ENCODE assay signal across 1 cellular context in the genomic region with DNA sequence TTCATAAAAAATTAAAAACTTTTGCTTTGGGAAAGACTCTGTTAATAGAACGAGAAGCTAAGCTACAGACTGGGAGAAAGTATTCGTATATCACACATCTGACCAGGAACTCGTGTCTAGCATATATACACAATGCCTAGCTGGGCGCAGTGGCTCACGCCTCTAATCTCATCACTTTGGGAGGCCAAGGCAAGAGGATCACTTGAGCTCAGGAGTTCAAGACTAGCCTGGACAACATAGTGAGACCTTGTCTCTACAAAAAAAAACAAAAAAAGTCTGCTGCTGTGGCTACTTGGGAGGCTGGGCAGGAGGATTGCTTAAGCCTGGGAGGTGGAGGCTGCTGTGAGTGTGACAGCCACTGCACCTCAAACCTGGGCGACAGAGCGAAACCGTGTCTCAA.
TF ChIP-seq lines count a peak whose summit lies in the region.

No MANE protein-coding gene starts in this region.

TF ChIP-seq in SK-N-SH, 30 proteins besides CTCF, POLR2A, EP300 and RAD21 (continued from another document):
- TF ChIP-seq, protein P1, sequence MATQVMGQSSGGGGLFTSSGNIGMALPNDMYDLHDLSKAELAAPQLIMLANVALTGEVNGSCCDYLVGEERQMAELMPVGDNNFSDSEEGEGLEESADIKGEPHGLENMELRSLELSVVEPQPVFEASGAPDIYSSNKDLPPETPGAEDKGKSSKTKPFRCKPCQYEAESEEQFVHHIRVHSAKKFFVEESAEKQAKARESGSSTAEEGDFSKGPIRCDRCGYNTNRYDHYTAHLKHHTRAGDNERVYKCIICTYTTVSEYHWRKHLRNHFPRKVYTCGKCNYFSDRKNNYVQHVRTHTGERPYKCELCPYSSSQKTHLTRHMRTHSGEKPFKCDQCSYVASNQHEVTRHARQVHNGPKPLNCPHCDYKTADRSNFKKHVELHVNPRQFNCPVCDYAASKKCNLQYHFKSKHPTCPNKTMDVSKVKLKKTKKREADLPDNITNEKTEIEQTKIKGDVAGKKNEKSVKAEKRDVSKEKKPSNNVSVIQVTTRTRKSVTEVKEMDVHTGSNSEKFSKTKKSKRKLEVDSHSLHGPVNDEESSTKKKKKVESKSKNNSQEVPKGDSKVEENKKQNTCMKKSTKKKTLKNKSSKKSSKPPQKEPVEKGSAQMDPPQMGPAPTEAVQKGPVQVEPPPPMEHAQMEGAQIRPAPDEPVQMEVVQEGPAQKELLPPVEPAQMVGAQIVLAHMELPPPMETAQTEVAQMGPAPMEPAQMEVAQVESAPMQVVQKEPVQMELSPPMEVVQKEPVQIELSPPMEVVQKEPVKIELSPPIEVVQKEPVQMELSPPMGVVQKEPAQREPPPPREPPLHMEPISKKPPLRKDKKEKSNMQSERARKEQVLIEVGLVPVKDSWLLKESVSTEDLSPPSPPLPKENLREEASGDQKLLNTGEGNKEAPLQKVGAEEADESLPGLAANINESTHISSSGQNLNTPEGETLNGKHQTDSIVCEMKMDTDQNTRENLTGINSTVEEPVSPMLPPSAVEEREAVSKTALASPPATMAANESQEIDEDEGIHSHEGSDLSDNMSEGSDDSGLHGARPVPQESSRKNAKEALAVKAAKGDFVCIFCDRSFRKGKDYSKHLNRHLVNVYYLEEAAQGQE (IDR thresholded peaks at IDR 0.05; ENCODE audit: low read depth, low read length): no peak
- TF ChIP-seq MXI1 (IDR thresholded peaks at IDR 0.05; ENCODE audit: low read depth, low read length) (no peak), FOXM1 (IDR thresholded peaks at IDR 0.05; ENCODE audit: low read depth) (no peak)
